Comparison of ENCODE assay signal across 16 cellular contexts in the genomic region with DNA sequence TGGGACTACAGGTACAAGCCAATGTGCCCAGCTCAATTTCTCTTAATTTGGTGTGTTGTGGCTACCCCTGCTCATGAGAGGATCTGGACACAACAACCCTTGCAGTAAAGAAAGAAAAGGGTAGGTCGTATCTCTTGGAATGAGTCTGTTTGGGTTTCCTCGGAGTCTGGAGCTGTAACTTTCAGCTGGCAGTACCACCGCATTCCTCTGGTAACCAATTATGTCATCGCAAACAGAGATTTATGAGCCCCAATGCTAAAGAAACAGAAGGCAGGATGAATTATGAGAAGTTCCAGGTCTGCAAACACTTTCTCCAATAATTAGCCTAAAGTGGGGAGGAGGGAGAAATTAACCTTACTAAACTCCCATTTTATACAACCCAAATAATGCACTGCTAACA.
DNase-seq lines count a peak whose midpoint lies in the region; TF ChIP-seq lines count a peak whose summit lies in the region.
"Had no signal": no experiment of that assay in that cellular context is flagged by ENCODE, and none has a peak within 500 bp of the region (broad histone marks: within the 10 kb centered on the region; RNA-seq: fewer than 3 reads in every experiment).

No MANE protein-coding gene starts in this region.

- WGBS in testis, 2 donors = 58 to 67% methylated on average over 4 of the region's 4 CpGs

- TF ChIP-seq CTCF in tibial artery (IDR thresholded peaks at IDR 0.05) = peak in 1 of 2 experiments; percentile 12
- no peak for TF ChIP-seq CTCF in testis (IDR thresholded peaks at IDR 0.05)
- TF ChIP-seq CTCF in GM13976 (IDR thresholded peaks at IDR 0.05; ENCODE audit: borderline replicate concordance, control extremely low read depth, extremely low read depth, insufficient read depth, missing control alignments) = no peak

- TF ChIP-seq POLR2A in testis (IDR thresholded peaks at IDR 0.05) = no peak

- H3K9ac ChIP-seq in SK-N-MC (ENCODE audit: insufficient read length) = no peak overlapping the region

- H3K9me3 ChIP-seq in SK-N-MC (ENCODE audit: low read depth, low read length) = no peaks in the 10 kb centered on the region
- H3K9me3 ChIP-seq in tibial artery = no peaks in the 10 kb centered on the region
- no peaks in the 10 kb centered on the region for H3K9me3 ChIP-seq in testis
- H3K9me3 ChIP-seq: mucosa of descending colon had no signal

- H3K27ac ChIP-seq in SK-N-MC (no peak overlapping the region), tibial artery (peak overlapping the region in 1 of 2 donors; percentile 41), testis (no peak overlapping the region)

- in situ Hi-C loops in GM13976 (cut with MboI; ENCODE audit: low sequenced_read_pairs, unreplicated experiment) = no loop called here

- no peaks in the 10 kb centered on the region for H3K27me3 ChIP-seq in tibial artery
- no peaks in the 10 kb centered on the region for H3K27me3 ChIP-seq in testis

- intact Hi-C loops in tibial artery (cut with DNase I; ENCODE audit: low total_unique reads) (no loop called here), testis (cut with DNase I; ENCODE audit: low total_unique reads) (no loop called here)

- DNase-seq in GM03348 (ENCODE audit: low spot score) = peak; percentile 46
- DNase-seq in SK-N-MC (ENCODE audit: low read depth, low spot score) = no peak
- DNase-seq in islet precursor cell = peak; percentile 64
- DNase-seq in tibial artery = no peak
- no peak for DNase-seq in testis
- no peak for DNase-seq in NCI-H128 (lab: John Stamatoyannopoulos, UW; ENCODE audit: unreplicated experiment)
- no peak for DNase-seq in GM13976 (ENCODE audit: low spot score)
- DNase-seq: activated CD4-positive, alpha-beta T cell treated with anti-CD3 and anti-CD28 coated beads for 48 hours; activated CD8-positive, alpha-beta memory T cell treated with anti-CD3 and anti-CD28 coated beads, Interleukin-2, amount 10 ng/mL, durations not matched to agents 7 days and 5 days; AML-193; DMS79; Kasumi-1; mucosa of descending colon; NCI-H2171; NCI-H526 treated with DMSO at 0.1 percent for 48 hours; stimulated activated CD8-positive, alpha-beta memory T cell treated with anti-CD3 and anti-CD28 coated beads, Interleukin-4, amount 100 ng/mL, for 48 hours had no signal

- no peaks in the 10 kb centered on the region for H3K36me3 ChIP-seq in SK-N-MC (ENCODE audit: insufficient read depth, low read length)
- H3K36me3 ChIP-seq in tibial artery = no peaks in the 10 kb centered on the region
- H3K36me3 ChIP-seq in testis (ENCODE audit: low read depth, missing control alignments) = no peaks in the 10 kb centered on the region

- H3K4me1 ChIP-seq in tibial artery (peaks cover 3 to 38% (median 12%) of the 10 kb centered on the region in 4 donors), testis (no peaks in the 10 kb centered on the region)

- H3K4me3 ChIP-seq in SK-N-MC = peak overlapping the region; percentile 15; the same call in 1 of the 2 replicates
- peak overlapping the region; percentile 5 to 24 for H3K4me3 ChIP-seq in tibial artery
- H3K4me3 ChIP-seq in testis = no peak overlapping the region
- H3K4me3 ChIP-seq: mucosa of descending colon had no signal

Comparison
In these comparisons a context has a peak if more than half of its experiments do, and no peak if none do; other contexts are left out.
1. DNase-seq: peak in GM03348 (single experiment) and islet precursor cell (single experiment); none in SK-N-MC (single experiment), tibial artery (0 of 2), testis (single experiment), NCI-H128 (single experiment) and GM13976 (single experiment).
2. H3K4me3 ChIP-seq: peak in SK-N-MC (single experiment) and tibial artery (2 of 2); none in testis (0 of 2).